21 cellular contexts compared by ENCODE assay signal in the genomic region with DNA sequence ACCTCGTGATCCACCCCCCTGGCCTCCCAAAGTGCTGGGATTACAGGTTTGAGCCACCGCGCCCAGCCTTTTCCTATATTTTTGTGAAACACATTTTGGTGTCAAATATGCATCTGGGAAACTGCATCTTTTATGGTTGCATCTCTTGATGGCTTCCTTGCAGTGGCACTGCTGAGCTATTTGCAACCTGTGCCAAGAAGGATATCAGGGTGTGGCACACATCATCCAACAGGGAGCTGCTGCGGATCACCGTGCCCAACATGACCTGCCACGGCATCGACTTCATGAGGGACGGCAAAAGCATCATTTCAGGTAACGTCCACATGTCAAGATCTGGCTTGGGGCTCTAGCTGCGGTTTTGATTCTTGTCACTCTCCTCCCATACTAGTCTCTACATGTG. TPM values are rescaled to one million over a fixed set of nuclear protein-coding genes. Genes with fewer than 3 reads are reported as not detected.
"Had no signal": no experiment of that assay in that cellular context is flagged by ENCODE, and none has a peak within 500 bp of the region (broad histone marks: within the 10 kb centered on the region; RNA-seq: fewer than 3 reads in every experiment).

No MANE protein-coding gene starts in this region.

- H3K27ac ChIP-seq: esophagus squamous epithelium, left ventricle myocardium inferior, upper lobe of right lung had no signal

- H3K36me3 ChIP-seq: esophagus squamous epithelium, left ventricle myocardium inferior, upper lobe of right lung had no signal

- ATAC-seq: stimulated activated naive CD8-positive, alpha-beta T cell treated with anti-CD3 and anti-CD28 coated beads, Interleukin-15, Interleukin-2, amounts not matched to agents 100 U/mL and 50 U/mL, for 24 hours; T-helper 17 cell; upper lobe of right lung had no signal

- H3K9me3 ChIP-seq: upper lobe of right lung had no signal

- DNase-seq: activated B cell treated with CpG ODN at 0.5 μM for 24 hours; activated CD4-positive, alpha-beta T cell treated with anti-CD3 and anti-CD28 coated beads, Interleukin-2, amount 10 ng/mL, durations not matched to agents 7 days and 5 days; activated effector memory CD4-positive, alpha-beta T cell treated with Interleukin-2 at 50 U/mL for 16 hours; activated naive CD8-positive, alpha-beta T cell treated with anti-CD3 and anti-CD28 coated beads, Interleukin-2, amount 10 ng/mL, durations not matched to agents 7 days and 5 days; esophagus squamous epithelium; foreskin melanocyte; head of caudate nucleus; left ventricle myocardium inferior; mesendoderm; stimulated activated CD4-positive, alpha-beta T cell treated with anti-CD3 and anti-CD28 coated beads, Interleukin-4, amount 100 ng/mL, for 1 hour; stimulated activated CD8-positive, alpha-beta memory T cell treated with anti-CD3 and anti-CD28 coated beads, Interleukin-4, amount 100 ng/mL, for 48 hours; stimulated activated naive CD8-positive, alpha-beta T cell treated with anti-CD3 and anti-CD28 coated beads, Interleukin-15, Interleukin-2, amounts not matched to agents 100 U/mL and 50 U/mL, for 24 hours; T-helper 17 cell; upper lobe of right lung had no signal

- H3K4me1 ChIP-seq: esophagus squamous epithelium, left ventricle myocardium inferior, upper lobe of right lung had no signal

- FAIRE-seq: bronchial epithelial cell, endometrium had no signal

- H3K4me3 ChIP-seq: esophagus squamous epithelium, left ventricle myocardium inferior, upper lobe of right lung had no signal

- H3K27me3 ChIP-seq: dorsolateral prefrontal cortex, upper lobe of right lung had no signal

RNA-seq across cellular contexts. Expression of a gene that starts 52.1 kb away (rescaled TPM):
- total RNA-seq: activated B cell treated with CpG ODN at 0.5 μM for 24 hours; activated CD4-positive, alpha-beta T cell treated with anti-CD3 and anti-CD28 coated beads, Interleukin-2, amount 10 ng/mL, durations not matched to agents 7 days and 5 days; activated CD8-positive, alpha-beta memory T cell treated with anti-CD3 and anti-CD28 coated beads for 36 hours; activated naive CD8-positive, alpha-beta T cell treated with anti-CD3 and anti-CD28 coated beads, Interleukin-2, amount 10 ng/mL, durations not matched to agents 7 days and 5 days; bronchial epithelial cell; chondrocyte; esophagus squamous epithelium; left ventricle myocardium inferior; osteocyte; pulmonary artery endothelial cell; T-helper 17 cell; upper lobe of right lung had no signal
